Comparison of ENCODE assay signal across 8 cellular contexts in genomic region chr5:177473461-177473991, GRCh38. TPM values are rescaled to one million over a fixed set of nuclear protein-coding genes. Genes with fewer than 3 reads are reported as not detected.
DNase-seq lines count a peak whose midpoint lies in the region; ATAC-seq, FAIRE-seq and TF ChIP-seq lines count a peak whose summit lies in the region.

Gene DBN1, minus strand, starts transcription at chr5:177473634. Its CDS starts 113 bp downstream, at chr5:177473521.

- H3K9me3 ChIP-seq in body of pancreas = no peaks in the 10 kb centered on the region
- H3K9me3 ChIP-seq in iPS-15b (ENCODE audit: control insufficient read depth, insufficient read depth, low read length) = no peaks in the 10 kb centered on the region
- no peaks in the 10 kb centered on the region for H3K9me3 ChIP-seq in sigmoid colon

- no peaks in the 10 kb centered on the region for H3K27me3 ChIP-seq in body of pancreas
- no peaks in the 10 kb centered on the region for H3K27me3 ChIP-seq in iPS-15b (ENCODE audit: control insufficient read depth, insufficient read depth, low read length)
- H3K27me3 ChIP-seq in sigmoid colon = no peaks in the 10 kb centered on the region

- no peak for FAIRE-seq in GM19239 (lab: Jason Lieb, UNC)

- ATAC-seq in body of pancreas = peak; percentile 80

- TF ChIP-seq EP300 in sigmoid colon (IDR thresholded peaks at IDR 0.05) = no peak

- 1 to 14% methylated on average over 7 to 54 of the region's 65 CpGs for WGBS in body of pancreas, 2 donors
- 1 to 3% methylated on average over 64 to 65 of the region's 65 CpGs for WGBS in sigmoid colon, 2 donors

- DNase-seq in GM19239 (ENCODE audit: insufficient read length, low spot score) (peak; percentile 76), NCI-H446 treated with DMSO at 0.1 percent for 48 hours (lab: John Stamatoyannopoulos, UW) (peak; percentile 21), body of pancreas (peak; percentile 34 to 60 (median 50)), sigmoid colon (peak; percentile 82), DMS153 treated with DMSO at 0.1 percent for 48 hours (lab: John Stamatoyannopoulos, UW; ENCODE audit: unreplicated experiment) (no peak), MV-4-11 (lab: John Stamatoyannopoulos, UW) (no peak)

- TF ChIP-seq CTCF in C4-2B (conservative IDR thresholded peaks at IDR 0.05) (no peak), body of pancreas (IDR thresholded peaks at IDR 0.05) (no peak), sigmoid colon (IDR thresholded peaks at IDR 0.05) (no peak)

- H3K4me1 ChIP-seq in body of pancreas = peaks cover 18% of the 10 kb centered on the region
- peaks cover 30% of the 10 kb centered on the region for H3K4me1 ChIP-seq in iPS-15b (ENCODE audit: control insufficient read depth, insufficient read depth, low read length)
- H3K4me1 ChIP-seq in sigmoid colon = peaks cover 0 to 94% (median 89%) of the 10 kb centered on the region in 4 donors

- TF ChIP-seq POLR2A in body of pancreas (IDR thresholded peaks at IDR 0.05) (peak in 2 of 3 donors; percentile 19 to 25), sigmoid colon (IDR thresholded peaks at IDR 0.05) (no peak)

- peak within 1 kb of the TSS; percentile 83 for H3K9ac ChIP-seq in iPS-15b (ENCODE audit: low read depth, low read length)

- intact Hi-C loops in body of pancreas (cut with DNase I) (loop anchor here (10.0 kb wide), 1 partner anchor 159 kb away; the partner anchor contains the start of gene MXD3), sigmoid colon (cut with DNase I) (loop anchor here (2.0 kb wide), 1 partner anchor 17 kb away; no protein-coding TSS in a partner anchor)

- no peaks in the 10 kb centered on the region for H3K36me3 ChIP-seq in body of pancreas (replicated peaks in 1 of 2; ENCODE audit: insufficient read depth in 1 of 2, low read depth in 2 of 2)
- H3K36me3 ChIP-seq in iPS-15b (ENCODE audit: control insufficient read depth, insufficient read depth, low read length) = peaks cover 21% of the 10 kb centered on the region
- peaks cover 0 to 4% (median 0%) of the 10 kb centered on the region in 4 donors for H3K36me3 ChIP-seq in sigmoid colon

- peak within 1 kb of the TSS; percentile 70 for H3K27ac ChIP-seq in C4-2B
- H3K27ac ChIP-seq in body of pancreas = peak within 1 kb of the TSS in 2 of 4 donors; percentile 47 to 48
- H3K27ac ChIP-seq in sigmoid colon = peak within 1 kb of the TSS; percentile 95 to 99 (median 96)

- peak within 1 kb of the TSS; percentile 48 to 57 for H3K4me3 ChIP-seq in body of pancreas
- H3K4me3 ChIP-seq in iPS-15b (ENCODE audit: low read depth, low read length) = peak within 1 kb of the TSS; percentile 81
- peak within 1 kb of the TSS; percentile 67 to 92 (median 80) for H3K4me3 ChIP-seq in sigmoid colon

RNA-seq across cellular contexts. Expression of gene DBN1, which starts in this region (rescaled TPM):
- total RNA-seq in body of pancreas = 10 to 100 TPM; 28.0 to 29.0 TPM
- total RNA-seq in sigmoid colon = 10 to 100 TPM; 54.8 to 100.0 (median 82.3) TPM
- polyA plus RNA-seq in sigmoid colon = 10 to 100 TPM in 2 of 3 donors, 1 to 10 TPM in 1; 6.0 to 22.2 (median 16.9) TPM

Comparison
In these comparisons a context has a peak if more than half of its experiments do, and no peak if none do; other contexts are left out.
1. DNase-seq: peak in GM19239 (single experiment), NCI-H446 treated with DMSO at 0.1 percent for 48 hours (single experiment), body of pancreas (4 of 4) and sigmoid colon (single experiment); none in DMS153 treated with DMSO at 0.1 percent for 48 hours (single experiment) and MV-4-11 (single experiment).
2. POLR2A ChIP-seq: peak in body of pancreas (2 of 3); none in sigmoid colon (0 of 2).
3. Peak in every context shown above with its lines, with median percentiles within 50 percentile points of each other: H3K4me3 ChIP-seq.